ENCODE assay signal across 1 cellular context in genomic region chr1:161201828-161202712, GRCh38.
TF ChIP-seq lines count a peak whose summit lies in the region.

NDUFS2 (plus strand) TSS chr1:161202367; CDS start chr1:161202386, 19 bp downstream.

TF ChIP-seq in K562, 482 proteins besides CTCF, POLR2A, EP300 and RAD21 (continued from another document and continues in another):
- TF ChIP-seq TFAP4 (CRISPR knock-in tag; IDR thresholded peaks at IDR 0.05; ENCODE audit: borderline replicate concordance) (peak; percentile 90; the same call in 1 of the 2 replicates), ZNF507 (tag; conservative IDR thresholded peaks at IDR 0.05) (no peak), THRA (IDR thresholded peaks at IDR 0.05) (no peak), TCF7 (IDR thresholded peaks at IDR 0.05; ENCODE audit: borderline replicate concordance) (0 out of 2 replicates have a peak, but pooled peaks have one; percentile 26), IFI16 (CRISPR knock-in tag; IDR thresholded peaks at IDR 0.05) (no peak), PHF20 (IDR thresholded peaks at IDR 0.05; ENCODE audit: partially characterized antibody) (peak; percentile 85), RUNX1 (IDR thresholded peaks at IDR 0.05; ENCODE audit: low read depth) (0 out of 2 replicates have a peak, but pooled peaks have one; percentile 7), MYC (IDR thresholded peaks at IDR 0.05; ENCODE audit: low read depth, low read length) (peak; percentile 69; the same call in 1 of the 2 replicates), MYC (CRISPR knock-in tag; IDR thresholded peaks at IDR 0.05; ENCODE audit: borderline replicate concordance, low read depth) (no peak), HIVEP1 (CRISPR knock-in tag; IDR thresholded peaks at IDR 0.05) (0 out of 2 replicates have a peak, but pooled peaks have one; percentile 76), ILF3 (IDR thresholded peaks at IDR 0.05; ENCODE audit: borderline replicate concordance) (no peak), PML (IDR thresholded peaks at IDR 0.05; ENCODE audit: low read length) (peak; percentile 56; the same call in 1 of the 2 replicates), GTF2E2 (tag; IDR thresholded peaks at IDR 0.05) (peak; percentile 99), ZNF740 (CRISPR knock-in tag; IDR thresholded peaks at IDR 0.05) (no peak; the same call in none of the 2 replicates), ZNF740 (tag; IDR thresholded peaks at IDR 0.05) (no peak; a peak in 1 of 4 replicates), ZBTB33 (CRISPR knock-in tag; IDR thresholded peaks at IDR 0.05) (peak; percentile 45; the same call in 1 of the 2 replicates), MTF1 (CRISPR knock-in tag; IDR thresholded peaks at IDR 0.05; ENCODE audit: borderline replicate concordance) (no peak), SP2 (IDR thresholded peaks at IDR 0.05; ENCODE audit: extremely low read depth, low read depth, low read length, poor library complexity, severe bottlenecking) (no peak), EHMT2 (IDR thresholded peaks at IDR 0.05) (no peak), MCM3 (IDR thresholded peaks at IDR 0.05) (no peak), HDAC1 (IDR thresholded peaks at IDR 0.05) (peak in 1 of 2 experiments; percentile 44; a peak in 2 of 4 replicates), L3MBTL2 (IDR thresholded peaks at IDR 0.05) (peak; percentile 62; the same call in 1 of the 2 replicates), RCOR1 (IDR thresholded peaks at IDR 0.05; ENCODE audit: borderline replicate concordance in 1 of 2, low read depth in 2 of 2, low read length in 2 of 2) (peak in 1 of 2 experiments; percentile 37; a peak in 3 of 4 replicates), PREB (CRISPR knock-in tag; IDR thresholded peaks at IDR 0.05) (peak; percentile 66), ZNF354B (CRISPR knock-in tag; IDR thresholded peaks at IDR 0.05) (no peak), CREB3 (tag; conservative IDR thresholded peaks at IDR 0.05; ENCODE audit: low read depth) (0 out of 2 replicates have a peak, but pooled peaks have one; percentile 44), EP400 (IDR thresholded peaks at IDR 0.05) (peak; percentile 81), ZZZ3 (IDR thresholded peaks at IDR 0.05) (no peak), KHSRP (IDR thresholded peaks at IDR 0.05) (no peak), ZNF174 (CRISPR knock-in tag; IDR thresholded peaks at IDR 0.05) (peak; percentile 69; the same call in 1 of the 2 replicates), ARID3B (CRISPR knock-in tag; IDR thresholded peaks at IDR 0.05; ENCODE audit: borderline replicate concordance) (no peak), PTTG1 (tag; IDR thresholded peaks at IDR 0.05; ENCODE audit: low read depth) (no peak), CXXC5 (CRISPR knock-in tag; IDR thresholded peaks at IDR 0.05) (peak; percentile 87), ZNF830 (CRISPR knock-in tag; IDR thresholded peaks at IDR 0.05) (0 out of 2 replicates have a peak, but pooled peaks have one; percentile 53), ZNF77 (CRISPR knock-in tag; IDR thresholded peaks at IDR 0.05) (no peak), ZNF668 (CRISPR knock-in tag; IDR thresholded peaks at IDR 0.05) (no peak), TBL1XR1 (IDR thresholded peaks at IDR 0.05; ENCODE audit: low read length in 2 of 2) (peak in 1 of 2 experiments; percentile 34; a peak in 1 of 4 replicates), NRF1 (conservative IDR thresholded peaks at IDR 0.05 in 1 of 2, IDR thresholded peaks at IDR 0.05 in 1 of 2) (peak; percentile 61 to 67), CHD1 (IDR thresholded peaks at IDR 0.05; ENCODE audit: low read length) (no peak), ZSCAN32 (CRISPR knock-in tag; IDR thresholded peaks at IDR 0.05) (no peak), ZBTB9 (CRISPR knock-in tag; IDR thresholded peaks at IDR 0.05) (peak; percentile 53; the same call in 1 of the 2 replicates), HDAC6 (IDR thresholded peaks at IDR 0.05; ENCODE audit: low read depth, low read length) (no peak), ZBTB26 (CRISPR knock-in tag; IDR thresholded peaks at IDR 0.05) (0 out of 2 replicates have a peak, but pooled peaks have one; percentile 7), ZNF551 (CRISPR knock-in tag; IDR thresholded peaks at IDR 0.05) (no peak), UBTF (IDR thresholded peaks at IDR 0.05; ENCODE audit: borderline replicate concordance in 1 of 2, low read depth in 2 of 2, low read length in 2 of 2) (no peak), TBP (optimal IDR thresholded peaks at IDR 0.05; ENCODE audit: low read depth, low read length) (peak; percentile 92), E4F1 (CRISPR knock-in tag; IDR thresholded peaks at IDR 0.05; ENCODE audit: borderline replicate concordance) (no peak)
